1 cellular context compared by ENCODE assay signal in genomic region chr1:246698466-246699094, GRCh38.
TF ChIP-seq lines count a peak whose summit lies in the region.

No MANE protein-coding gene starts in this region.

TF ChIP-seq in IMR-90, 13 proteins besides CTCF, POLR2A, EP300 and RAD21 (continued from another document):
- TF ChIP-seq USF2 (IDR thresholded peaks at IDR 0.05; ENCODE audit: low read depth, low read length), result no peak
- TF ChIP-seq SMC3 (IDR thresholded peaks at IDR 0.05; ENCODE audit: low read depth, low read length), result no peak
- TF ChIP-seq RFX5 (IDR thresholded peaks at IDR 0.05; ENCODE audit: low read depth, low read length), result no peak
- TF ChIP-seq RCOR1 (IDR thresholded peaks at IDR 0.05; ENCODE audit: insufficient replicate concordance, low read length), result no peak
- TF ChIP-seq FOS (IDR thresholded peaks at IDR 0.05; ENCODE audit: low read depth, low read length), result no peak
- TF ChIP-seq NFE2L2 (IDR thresholded peaks at IDR 0.05; ENCODE audit: low read depth, low read length), result no peak
- TF ChIP-seq CEBPB (IDR thresholded peaks at IDR 0.05; ENCODE audit: low read depth, low read length), result no peak
TF ChIP-seq in IMR-90: peak in this region for 0.
